In the genomic region with DNA sequence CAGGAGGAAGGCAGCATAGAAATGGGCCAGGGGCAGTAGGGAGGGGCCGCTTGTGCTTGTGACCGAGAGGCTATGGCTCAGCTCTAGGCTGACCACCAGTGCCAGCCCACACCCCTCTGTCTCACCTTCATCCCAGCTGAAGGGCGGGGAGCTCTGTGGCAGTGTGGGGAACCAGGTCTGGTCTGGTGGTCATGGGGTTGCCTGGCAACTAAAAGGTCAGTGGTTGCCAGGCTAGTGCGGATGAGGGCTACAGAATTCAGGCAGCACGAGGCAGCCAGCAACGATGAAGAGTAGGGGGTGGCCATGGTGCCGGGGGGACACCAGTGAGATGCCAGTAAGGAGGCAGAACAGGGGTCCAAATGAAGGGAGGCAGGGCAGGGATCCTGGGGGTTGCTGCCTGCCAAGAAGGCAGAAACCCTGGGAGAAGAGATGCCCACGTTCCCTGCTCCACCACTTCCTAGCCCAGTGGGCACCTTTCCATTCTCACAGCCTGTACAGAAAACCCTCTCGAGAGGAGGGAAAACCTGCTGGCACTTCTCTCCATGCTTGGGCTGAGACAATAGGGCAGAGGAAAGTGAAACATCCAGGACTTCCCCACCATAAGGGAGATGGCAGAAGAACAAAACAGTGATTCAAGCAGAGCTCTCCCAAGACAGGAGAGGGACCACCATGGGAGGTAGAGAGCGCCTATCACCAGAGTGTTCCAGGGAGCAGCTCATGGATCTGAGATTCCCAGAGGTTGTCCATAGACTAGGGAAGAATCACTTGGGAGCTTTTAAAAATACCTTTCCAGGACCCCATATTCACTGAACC, we compare ENCODE assay signal across 15 cellular contexts. TPM values are rescaled to one million over a fixed set of nuclear protein-coding genes. Genes with fewer than 3 reads are reported as not detected.
DNase-seq lines count a peak whose midpoint lies in the region; ATAC-seq and TF ChIP-seq lines count a peak whose summit lies in the region.
"Had no signal": no experiment of that assay in that cellular context is flagged by ENCODE, and none has a peak within 500 bp of the region (broad histone marks: within the 10 kb centered on the region; RNA-seq: fewer than 3 reads in every experiment).

No MANE protein-coding gene starts in this region.

- H3K27ac ChIP-seq in GM23338 (ENCODE audit: low read depth) (no peak overlapping the region), temporal lobe (ENCODE audit: low read depth, low read length) (peak overlapping the region; percentile 94), upper lobe of left lung (no peak overlapping the region)
- H3K27ac ChIP-seq: HL-60, SJSA1 had no signal

- peaks cover 89% of the 10 kb centered on the region for H3K27me3 Mint-ChIP-seq in GM23338 (ENCODE audit: insufficient read depth, low read depth, poor library complexity)

- no peaks in the 10 kb centered on the region for H3K36me3 ChIP-seq in GM23338 (ENCODE audit: insufficient read depth)
- no peaks in the 10 kb centered on the region for H3K36me3 ChIP-seq in upper lobe of left lung
- H3K36me3 ChIP-seq: SJSA1 had no signal

- H3K4me3 Mint-ChIP-seq in GM23338, result no peak overlapping the region

- H3K27ac Mint-ChIP-seq in GM23338, result no peak overlapping the region
- H3K27ac Mint-ChIP-seq: CD8-positive, alpha-beta memory T cell had no signal

- H3K9me2 ChIP-seq in GM23338 (ENCODE audit: insufficient read depth), result no peaks in the 10 kb centered on the region

- no peaks in the 10 kb centered on the region for H3K9me3 Mint-ChIP-seq in GM23338

- H3K4me1 Mint-ChIP-seq in GM23338, result peaks cover 38% of the 10 kb centered on the region

- no peak for TF ChIP-seq POLR2A in upper lobe of left lung (IDR thresholded peaks at IDR 0.05)

- no peak for TF ChIP-seq EP300 in upper lobe of left lung (IDR thresholded peaks at IDR 0.05)

- 47 to 54% methylated on average over 8 to 10 of the region's 10 CpGs for WGBS in upper lobe of left lung, 2 donors

- ATAC-seq in GM23338 (no peak), GM21717 (IDR thresholded peaks at IDR 0.05; ENCODE audit: unreplicated experiment) (no peak), upper lobe of left lung (ENCODE audit: low FRiP score in 2 of 2) (no peak)

- H3K4me3 ChIP-seq in GM23338 (no peak overlapping the region), upper lobe of left lung (no peak overlapping the region)
- H3K4me3 ChIP-seq: SJSA1 had no signal

- H3K27me3 ChIP-seq in GM23338 (ENCODE audit: insufficient read depth) (peaks cover 99% of the 10 kb centered on the region), upper lobe of left lung (peaks cover 0 to 49% (median 34%) of the 10 kb centered on the region in 4 donors)

- no peaks in the 10 kb centered on the region for H3K9me3 ChIP-seq in upper lobe of left lung

- H3K4me1 ChIP-seq in GM23338 (ENCODE audit: insufficient read depth) (peaks cover 15% of the 10 kb centered on the region), upper lobe of left lung (peaks cover 0 to 15% (median 3%) of the 10 kb centered on the region in 4 donors)
- H3K4me1 ChIP-seq: SJSA1 had no signal

- DNase-seq in GM23338 (ENCODE audit: low spot score), result no peak
- peak; percentile 88 for DNase-seq in cerebellar cortex (ENCODE audit: low spot score)
- DNase-seq in medulla oblongata (ENCODE audit: extremely low spot score), result peak; percentile 49
- no peak for DNase-seq in KG1 (lab: John Stamatoyannopoulos, UW)
- DNase-seq in upper lobe of left lung, result no peak
- DNase-seq: CD8-positive, alpha-beta memory T cell; NCI-H1417 treated with DMSO at 0.1 percent for 48 hours; NCI-H187 treated with DMSO at 0.1 percent for 48 hours; NCI-H2227 treated with DMSO at 0.1 percent for 48 hours; NCI-H510A treated with DMSO at 0.1 percent for 48 hours had no signal

- peaks cover under 1% of the 10 kb centered on the region for H4K20me1 ChIP-seq in GM23338 (replicated peaks; ENCODE audit: insufficient read depth)

- no peaks in the 10 kb centered on the region for H3K79me2 ChIP-seq in GM23338 (replicated peaks; ENCODE audit: insufficient read depth)

- H3K36me3 Mint-ChIP-seq in GM23338 (ENCODE audit: low read depth), result no peaks in the 10 kb centered on the region; the same call in 2 of the 3 replicates
- H3K36me3 Mint-ChIP-seq: CD8-positive, alpha-beta memory T cell had no signal

- no peak overlapping the region for H3K4me2 ChIP-seq in GM23338

- H2AFZ ChIP-seq in GM23338, result no peak overlapping the region

- TF ChIP-seq CTCF in GM23338 (conservative IDR thresholded peaks at IDR 0.05; ENCODE audit: low read depth in 2 of 2) (no peak), upper lobe of left lung (IDR thresholded peaks at IDR 0.05) (no peak)

- peaks cover 6% of the 10 kb centered on the region for H3F3A ChIP-seq in GM23338 (replicated peaks; ENCODE audit: low read depth)

TF ChIP-seq in GM23338, 12 proteins besides CTCF, POLR2A, EP300 and RAD21:
- TF ChIP-seq ZNF331 (CRISPR knock-in tag; IDR thresholded peaks at IDR 0.05; ENCODE audit: low read depth) (no peak), POLR2AphosphoS5 (IDR thresholded peaks at IDR 0.05; ENCODE audit: low read depth) (no peak), EZH2 (IDR thresholded peaks at IDR 0.05; ENCODE audit: low read depth, unreplicated experiment) (peak; percentile 32), STAT1 (IDR thresholded peaks at IDR 0.05; ENCODE audit: unreplicated experiment) (no peak), NANOG (IDR thresholded peaks at IDR 0.05; ENCODE audit: borderline replicate concordance) (no peak), CREB1 (CRISPR knock-in tag; IDR thresholded peaks at IDR 0.05; ENCODE audit: low read depth) (no peak), JUNB (IDR thresholded peaks at IDR 0.05; ENCODE audit: unreplicated experiment) (no peak)
- TF ChIP-seq, protein P1, sequence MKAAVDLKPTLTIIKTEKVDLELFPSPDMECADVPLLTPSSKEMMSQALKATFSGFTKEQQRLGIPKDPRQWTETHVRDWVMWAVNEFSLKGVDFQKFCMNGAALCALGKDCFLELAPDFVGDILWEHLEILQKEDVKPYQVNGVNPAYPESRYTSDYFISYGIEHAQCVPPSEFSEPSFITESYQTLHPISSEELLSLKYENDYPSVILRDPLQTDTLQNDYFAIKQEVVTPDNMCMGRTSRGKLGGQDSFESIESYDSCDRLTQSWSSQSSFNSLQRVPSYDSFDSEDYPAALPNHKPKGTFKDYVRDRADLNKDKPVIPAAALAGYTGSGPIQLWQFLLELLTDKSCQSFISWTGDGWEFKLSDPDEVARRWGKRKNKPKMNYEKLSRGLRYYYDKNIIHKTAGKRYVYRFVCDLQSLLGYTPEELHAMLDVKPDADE (IDR thresholded peaks at IDR 0.05), result no peak

RNA-seq across cellular contexts. Expression of a gene that starts 39.7 kb away (rescaled TPM):
- 1.3 and 2.2 TPM in 2 replicates for total RNA-seq in GM23338 (2014; rRNA removed; shearing (Covaris generic))
- polyA plus RNA-seq in GM23338 (2016; fragmentation: Nextera tagmentation; extraction: Ambion mirVana), result 0.87 TPM in 2 replicates
- total RNA-seq in temporal lobe (29.0 TPM), upper lobe of left lung (10 to 100 TPM in 2 of 6 donors, 1 to 10 TPM in 4; 1.6 to 16.6 (median 5.6) TPM)
- total RNA-seq: M059J, SJSA1 had no signal
- polyA plus RNA-seq: CD8-positive, alpha-beta memory T cell had no signal

Comparison
In these comparisons a context has a peak if more than half of its experiments do, and no peak if none do; other contexts are left out.
1. DNase-seq: peak in cerebellar cortex (single experiment) and medulla oblongata (single experiment); none in GM23338 (single experiment), KG1 (single experiment) and upper lobe of left lung (0 of 2).